In the genomic region with DNA sequence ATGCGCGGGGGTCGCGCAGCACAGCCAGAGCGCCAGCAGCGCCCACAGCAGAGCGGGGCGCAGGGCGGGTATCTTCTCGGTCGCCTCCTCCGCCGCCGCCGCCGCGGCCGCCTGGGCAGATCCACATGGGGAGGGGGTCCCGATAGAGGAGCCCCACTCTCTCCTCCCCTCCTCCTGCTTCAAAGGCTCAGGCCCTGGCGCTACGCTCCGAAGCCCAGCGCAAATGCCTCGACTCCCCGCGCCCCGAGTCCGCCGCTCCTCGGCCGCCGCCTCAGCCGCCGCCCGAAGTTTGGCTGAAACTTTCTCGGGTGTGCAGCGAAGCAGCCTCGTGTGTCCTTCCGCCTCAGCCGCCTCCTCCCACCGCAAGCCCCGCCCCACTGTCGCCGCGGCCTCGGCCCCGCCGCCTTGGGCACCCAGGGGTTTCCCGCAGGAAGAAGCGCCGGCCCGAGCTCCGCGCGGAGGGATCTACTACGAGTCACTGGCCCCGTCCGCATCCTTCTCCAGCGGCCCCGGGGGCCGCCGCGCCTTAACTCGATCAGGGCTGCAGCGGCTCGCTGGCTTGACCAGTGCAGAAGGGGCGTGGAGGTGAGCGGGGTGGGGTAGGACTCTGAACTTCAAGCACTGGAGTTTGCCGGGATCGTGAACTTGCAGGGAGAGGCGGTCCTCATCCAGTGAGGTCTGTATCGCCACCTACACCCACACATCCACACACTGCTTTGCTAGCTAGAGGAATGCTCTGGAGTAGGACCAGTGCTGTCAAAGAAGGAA, we compare ENCODE assay signal across 7 cellular contexts. TPM values are rescaled to one million over a fixed set of nuclear protein-coding genes. Genes with fewer than 3 reads are reported as not detected.
DNase-seq lines count a peak whose midpoint lies in the region; ATAC-seq, FAIRE-seq and TF ChIP-seq lines count a peak whose summit lies in the region.
"Not testable (repeated sequence)": the region's sequence is repeated elsewhere in the genome, so short reads cannot be mapped to it uniquely, and the experiment has no call there.

NOTCH2NLA (minus strand) TSS at position 312 of the 768 bp plus-strand sequence. CDS start 39,684 bp downstream, outside the sequence.

- H3K4me1 ChIP-seq in OCI-LY7 (ENCODE audit: insufficient read depth, low read length, poor library complexity, severe bottlenecking); K562 (replicated peaks in 1 of 2; ENCODE audit: control insufficient read depth in 2 of 2, insufficient read depth in 2 of 2, low read length in 2 of 2): not testable (repeated sequence)

- H2AFZ ChIP-seq in OCI-LY7 (ENCODE audit: low read length), result not testable (repeated sequence)
- peak within 1 kb of the TSS; percentile 59; the same call in 1 of the 2 replicates for H2AFZ ChIP-seq in K562 (ENCODE audit: low read depth, low read length)

- H3K27ac Mint-ChIP-seq in activated CD4-positive, alpha-beta memory T cell treated with anti-CD3 and anti-CD28 coated beads, Interleukin-2, amount 10 ng/mL, durations not matched to agents 7 days and 5 days; natural killer cell: not testable (repeated sequence)

- POLR2A ChIA-PET in OCI-LY7 (lab: Charles Lee); activated CD4-positive, alpha-beta memory T cell treated with anti-CD3 and anti-CD28 coated beads, Interleukin-2, amount 10 ng/mL, durations not matched to agents 7 days and 5 days (lab: Charles Lee); K562 (lab: Yijun Ruan, JAX): not testable (repeated sequence)

- H3K4me1 Mint-ChIP-seq in activated CD4-positive, alpha-beta memory T cell treated with anti-CD3 and anti-CD28 coated beads, Interleukin-2, amount 10 ng/mL, durations not matched to agents 7 days and 5 days; natural killer cell: not testable (repeated sequence)

- not testable (repeated sequence) for H3K36me3 ChIP-seq in OCI-LY7 (ENCODE audit: insufficient read depth, low read length); K562 (ENCODE audit: control insufficient read depth, insufficient read depth, low read length)

- DNase-seq in GM19239 (ENCODE audit: insufficient read length, low spot score); OCI-LY7 (ENCODE audit: low spot score); K562 (ENCODE audit: extremely low read depth in 1 of 4, low spot score in 3 of 4): not testable (repeated sequence)
- peak; percentile 28 for DNase-seq in activated CD4-positive, alpha-beta memory T cell treated with anti-CD3 and anti-CD28 coated beads, Interleukin-2, amount 10 ng/mL, durations not matched to agents 7 days and 5 days
- peak; percentile 60 for DNase-seq in Right ventricle myocardium inferior (ENCODE audit: missing footprints)
- peak; percentile 19 for DNase-seq in natural killer cell
- peak; percentile 3 to 23 for DNase-seq in stimulated activated CD4-positive, alpha-beta T cell treated with anti-CD3 and anti-CD28 coated beads, Interleukin-2, amount 100 ng/mL, for 48 hours

- not testable (repeated sequence) for H3K79me2 ChIP-seq in OCI-LY7 (ENCODE audit: insufficient read depth, low read depth, low read length); K562 (ENCODE audit: control insufficient read depth, insufficient read depth, low read length)

- peak within 1 kb of the TSS; percentile 66 for H3K4me3 Mint-ChIP-seq in activated CD4-positive, alpha-beta memory T cell treated with anti-CD3 and anti-CD28 coated beads, Interleukin-2, amount 10 ng/mL, durations not matched to agents 7 days and 5 days
- peak within 1 kb of the TSS; percentile 64 for H3K4me3 Mint-ChIP-seq in natural killer cell

- not testable (repeated sequence) for H3K9me2 ChIP-seq in OCI-LY7 (ENCODE audit: insufficient read depth, low read length)

- TF ChIP-seq RAD21 in K562 (CRISPR knock-in tag; conservative IDR thresholded peaks at IDR 0.05 in 1 of 2, IDR thresholded peaks at IDR 0.05 in 1 of 2), result not testable (repeated sequence)

- H3K9ac ChIP-seq in K562 (ENCODE audit: insufficient read depth in 1 of 2, low read depth in 2 of 2, low read length in 2 of 2), result peak within 1 kb of the TSS in 1 of 2 experiments; percentile 79; a peak in 2 of 4 replicates

- peak; percentile 49 for FAIRE-seq in GM19239 (lab: Jason Lieb, UNC)
- FAIRE-seq in K562 (lab: Jason Lieb, UNC), result peak; percentile 65

- H3K4me3 ChIP-seq in OCI-LY7 (ENCODE audit: low read depth, low read length, poor library complexity, severe bottlenecking) (peak within 1 kb of the TSS; percentile 71), K562 (peak within 1 kb of the TSS; percentile 50)

- intact Hi-C loops in OCI-LY7 (cut with micrococcal nuclease; ENCODE audit: unreplicated experiment); K562 (cut with micrococcal nuclease); Right ventricle myocardium inferior (cut with DNase I); natural killer cell (cut with micrococcal nuclease): not testable (repeated sequence)

- CTCF ChIA-PET in OCI-LY7 (lab: Charles Lee; ENCODE audit: unreplicated experiment); activated CD4-positive, alpha-beta memory T cell treated with anti-CD3 and anti-CD28 coated beads, Interleukin-2, amount 10 ng/mL, durations not matched to agents 7 days and 5 days (lab: Charles Lee); K562 (lab: Yijun Ruan, JAX; ENCODE audit: low intra/inter-chr PET ratio): not testable (repeated sequence)

- H3K27me3 Mint-ChIP-seq in activated CD4-positive, alpha-beta memory T cell treated with anti-CD3 and anti-CD28 coated beads, Interleukin-2, amount 10 ng/mL, durations not matched to agents 7 days and 5 days; natural killer cell (ENCODE audit: low read depth in 2 of 2): not testable (repeated sequence)

- TF ChIP-seq POLR2A in K562 (conservative IDR thresholded peaks at IDR 0.05), result peak; percentile 70

- not testable (repeated sequence) for TF ChIP-seq EP300 in K562 (IDR thresholded peaks at IDR 0.05; ENCODE audit: low read length)

- not testable (repeated sequence) for H3K27ac ChIP-seq in OCI-LY7 (ENCODE audit: low read depth, low read length, poor library complexity, severe bottlenecking); K562 (ENCODE audit: extremely low read depth, low read depth, low read length)

- 0% methylated on average over 16 of the region's 72 CpGs for WGBS in K562 (ENCODE audit: insufficient coverage, low coverage, missing lambda C conversion rate)

- not testable (repeated sequence) for TF ChIP-seq CTCF in OCI-LY7 (conservative IDR thresholded peaks at IDR 0.05; ENCODE audit: low read length); K562 (IDR thresholded peaks at IDR 0.05 in 2 of 3, conservative IDR thresholded peaks at IDR 0.05 in 1 of 3; ENCODE audit: insufficient read depth in 2 of 3, low read depth in 1 of 3, low read length in 3 of 3); natural killer cell (IDR thresholded peaks at IDR 0.05)

- BruUV-seq in OCI-LY7 (replicated peaks; lab: Mats Ljungman, UMichigan); K562 (replicated peaks; lab: Mats Ljungman, UMichigan): not testable (repeated sequence)

- not testable (repeated sequence) for H3K36me3 Mint-ChIP-seq in activated CD4-positive, alpha-beta memory T cell treated with anti-CD3 and anti-CD28 coated beads, Interleukin-2, amount 10 ng/mL, durations not matched to agents 7 days and 5 days (ENCODE audit: low read depth); natural killer cell

- H4K20me1 ChIP-seq in OCI-LY7 (ENCODE audit: insufficient read depth, low read length); K562 (replicated peaks; ENCODE audit: control insufficient read depth, insufficient read depth, low read length): not testable (repeated sequence)

- not testable (repeated sequence) for H3K27me3 ChIP-seq in K562 (ENCODE audit: control insufficient read depth in 2 of 2, insufficient read depth in 2 of 2, low read length in 2 of 2)

- ATAC-seq in K562 (peak; percentile 91), natural killer cell (peak in 2 of 3 donors; percentile 76 to 85)
- not testable (repeated sequence) for ATAC-seq in Right ventricle myocardium inferior

- H3K9me3 ChIP-seq in OCI-LY7 (ENCODE audit: low read length); K562 (replicated peaks; ENCODE audit: control insufficient read depth, insufficient read depth, low read depth, low read length): not testable (repeated sequence)

- not testable (repeated sequence) for H3K9me3 Mint-ChIP-seq in activated CD4-positive, alpha-beta memory T cell treated with anti-CD3 and anti-CD28 coated beads, Interleukin-2, amount 10 ng/mL, durations not matched to agents 7 days and 5 days; natural killer cell

- in situ Hi-C loops in K562 (cut with MboI), result not testable (repeated sequence)

- H3K9me1 ChIP-seq in K562 (ENCODE audit: control insufficient read depth, insufficient read depth, low read length), result not testable (repeated sequence)

- peak within 1 kb of the TSS; percentile 69 for H3K4me2 ChIP-seq in OCI-LY7 (ENCODE audit: low read length)
- H3K4me2 ChIP-seq in K562 (ENCODE audit: insufficient read depth, low read length), result not testable (repeated sequence)

RNA-seq across cellular contexts. Expression of gene NOTCH2NLA, which starts in this region (rescaled TPM):
- 19.6 and 21.9 TPM in 2 replicates for total RNA-seq in OCI-LY7 (2014; rRNA removed; shearing (Covaris generic))
- total RNA-seq in OCI-LY7 (2022) (31.1 and 36.4 TPM in 2 replicates), K562 (2014; rRNA removed) (20.4 and 28.7 TPM in 2 replicates), K562 (2014; rRNA removed; fragmentation: Illumina TruSeq; extraction: Trizol) (6.1 and 8.0 TPM in 2 replicates), K562 (2015; rRNA removed; fragmentation: Illumina TruSeq; extraction: Trizol) (8.7 and 10.3 TPM in 2 replicates), K562 (2021) (10.1 and 10.7 TPM in 2 replicates), Right ventricle myocardium inferior (6.6 TPM), natural killer cell (10 to 100 TPM; 36.4 to 59.0 (median 41.0) TPM)
- 10 to 100 TPM; 27.7 to 28.8 TPM for total RNA-seq in activated CD4-positive, alpha-beta memory T cell treated with anti-CD3 and anti-CD28 coated beads, Interleukin-2, amount 10 ng/mL, durations not matched to agents 7 days and 5 days
- total RNA-seq in K562 (2011; cell fraction: chromatin; rRNA removed; ENCODE audit: low replicate concordance), result 38.1 and 59.3 TPM in 2 replicates
- 18.8 and 26.2 TPM in 2 replicates for total RNA-seq in K562 (2011; cell fraction: nucleolus; rRNA removed)
- total RNA-seq in K562 (2011; cell fraction: nucleoplasm; rRNA removed), result 34.8 and 58.0 TPM in 2 replicates
- polyA plus RNA-seq in K562 (2011; rRNA removed) (10.9 and 11.3 TPM in 2 replicates), K562 (2014; fragmentation: Illumina TruSeq; extraction: Trizol) (5.4 and 6.1 TPM in 2 replicates), K562 (2014; fragmentation: Nextera tagmentation; extraction: Ambion mirVana) (1 to 10 TPM; 1.5 to 1.6 TPM), K562 (2014; rRNA removed) (9.3 and 10.5 TPM in 2 replicates)
- 10.9 and 13.2 TPM in 2 replicates for polyA plus RNA-seq in K562 (2011; cell fraction: cytosol; rRNA removed)
- polyA plus RNA-seq in K562 (2011; cell fraction: nucleus; rRNA removed), result 12.3 and 15.2 TPM in 2 replicates
- 6.1 and 8.0 TPM in 2 replicates for polyA plus RNA-seq in K562 (2012)
- polyA minus RNA-seq in K562 (2011; rRNA and poly(A)+ RNA removed), result 30.8 and 38.4 TPM in 2 replicates
- polyA minus RNA-seq in K562 (2011; cell fraction: cytosol; rRNA and poly(A)+ RNA removed), result 8.4 and 10.9 TPM in 2 replicates
- 35.9 and 49.2 TPM in 2 replicates for polyA minus RNA-seq in K562 (2011; cell fraction: nucleus; rRNA and poly(A)+ RNA removed)
